In the genomic region with DNA sequence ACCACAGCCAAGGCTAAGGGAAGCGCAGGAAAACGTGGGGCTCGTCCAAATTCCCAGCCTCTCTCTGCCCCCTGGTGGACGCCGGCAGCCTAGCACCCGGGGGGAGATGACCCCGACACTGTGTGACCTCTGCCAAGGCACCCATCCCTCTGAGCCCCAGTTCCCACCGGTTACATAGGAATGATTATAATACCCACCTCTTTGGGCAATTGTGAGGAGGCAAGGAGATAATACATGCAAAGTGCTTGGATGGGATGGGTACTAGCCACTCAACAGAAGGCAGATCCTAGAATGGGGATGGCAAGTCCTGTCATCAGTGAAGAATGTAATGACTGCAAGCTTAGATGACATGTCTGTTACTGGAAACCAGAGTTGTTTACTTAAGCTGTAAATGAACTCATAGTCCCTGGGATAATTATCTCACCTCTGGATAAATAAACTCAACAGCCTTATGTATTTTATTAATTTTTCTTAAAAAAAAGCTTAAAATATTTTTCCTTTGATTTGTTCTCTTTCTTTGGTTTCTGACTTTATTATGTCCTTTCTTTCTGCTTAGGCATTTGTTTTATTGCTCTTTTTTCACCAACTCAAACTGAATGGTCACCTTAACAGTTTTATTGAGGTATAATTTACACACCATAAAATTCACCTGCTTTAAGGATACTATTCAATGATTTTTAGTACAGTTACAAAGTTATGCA, we compare ENCODE assay signal across 8 cellular contexts. TPM values are rescaled to one million over a fixed set of nuclear protein-coding genes. Genes with fewer than 3 reads are reported as not detected.
A peak's percentile ranks its signal among the peaks of the same experiment; 100 is the strongest.
DNase-seq lines count a peak whose midpoint lies in the region; ATAC-seq, FAIRE-seq and TF ChIP-seq lines count a peak whose summit lies in the region.

No MANE protein-coding gene starts in this region.

- TF ChIP-seq CTCF in LNCaP clone FGC (IDR thresholded peaks at IDR 0.05; ENCODE audit: control insufficient read depth, extremely low read depth, insufficient read depth) (peak; percentile 77), left ventricle myocardium inferior (IDR thresholded peaks at IDR 0.05; ENCODE audit: borderline replicate concordance) (peak; percentile 73), sigmoid colon (IDR thresholded peaks at IDR 0.05) (peak; percentile 20 to 72 (median 61))

- no peaks in the 10 kb centered on the region for H3K4me1 ChIP-seq in left ventricle myocardium inferior
- peaks cover 0 to 9% (median 4%) of the 10 kb centered on the region in 4 donors for H3K4me1 ChIP-seq in sigmoid colon

- peak; percentile 47 for DNase-seq in GM04504 (ENCODE audit: low read depth)
- peak; percentile 97 for DNase-seq in H54 (ENCODE audit: insufficient read length, low spot score)
- DNase-seq in LNCaP clone FGC (ENCODE audit: low read depth) = no peak
- peak; percentile 15 to 68 (median 47) for DNase-seq in T-cell
- DNase-seq in activated naive CD8-positive, alpha-beta T cell treated with anti-CD3 and anti-CD28 coated beads, Interleukin-2, amount 50 U/mL, for 24 hours = peak; percentile 83
- DNase-seq in left ventricle myocardium inferior = peak; percentile 64
- DNase-seq in sigmoid colon = peak; percentile 72
- no peak for DNase-seq in NCI-H1436 treated with DMSO at 0.1 percent for 48 hours (lab: John Stamatoyannopoulos, UW)

- FAIRE-seq in H54 (lab: Jason Lieb, UNC) = peak; percentile 27

- peaks cover 2% of the 10 kb centered on the region for H3K36me3 Mint-ChIP-seq in T-cell
- peaks cover 2% of the 10 kb centered on the region for H3K36me3 Mint-ChIP-seq in activated naive CD8-positive, alpha-beta T cell treated with anti-CD3 and anti-CD28 coated beads, Interleukin-2, amount 50 U/mL, for 24 hours (ENCODE audit: low read depth)

- intact Hi-C loops in left ventricle myocardium inferior (cut with micrococcal nuclease) = no loop called here
- intact Hi-C loops in sigmoid colon (cut with DNase I) = no loop called here

- H3K27me3 ChIP-seq in left ventricle myocardium inferior (ENCODE audit: low read depth) (peaks cover 5% of the 10 kb centered on the region), sigmoid colon (no peaks in the 10 kb centered on the region)

- POLR2A ChIA-PET in T-cell (lab: Charles Lee) = interaction anchor here in 1 of 2 donors (0.6 kb wide), 1 partner anchor 194 kb away, joined by 3 read pairs; no protein-coding TSS in a partner anchor

- TF ChIP-seq POLR2A in H54 (IDR thresholded peaks at IDR 0.05; ENCODE audit: low read depth, low read length) = no peak
- no peak for TF ChIP-seq POLR2A in sigmoid colon (IDR thresholded peaks at IDR 0.05)

- 2 to 7% methylated on average over 8 of the region's 8 CpGs for WGBS in sigmoid colon, 2 donors

- no peaks in the 10 kb centered on the region for H3K27me3 Mint-ChIP-seq in T-cell
- no peaks in the 10 kb centered on the region for H3K27me3 Mint-ChIP-seq in activated naive CD8-positive, alpha-beta T cell treated with anti-CD3 and anti-CD28 coated beads, Interleukin-2, amount 50 U/mL, for 24 hours

- no peak for TF ChIP-seq EP300 in sigmoid colon (IDR thresholded peaks at IDR 0.05)

- H3K36me3 ChIP-seq in left ventricle myocardium inferior (no peaks in the 10 kb centered on the region), sigmoid colon (no peaks in the 10 kb centered on the region)

- CTCF ChIA-PET in T-cell (lab: Charles Lee) = interaction anchor here (0.5 to 2.2 kb wide), 4 partner anchors 46 to 467 kb away, joined by 3 to 14 read pairs (median 4); no protein-coding TSS in a partner anchor

- ATAC-seq in T-cell (replicated peaks in 1 of 4) = peak; percentile 67 to 80 (median 69)
- ATAC-seq in activated naive CD8-positive, alpha-beta T cell treated with anti-CD3 and anti-CD28 coated beads, Interleukin-2, amount 50 U/mL, for 24 hours = peak; percentile 67

- peak overlapping the region; percentile 72 to 79 (median 76) for H3K4me3 Mint-ChIP-seq in T-cell
- peak overlapping the region; percentile 50 for H3K4me3 Mint-ChIP-seq in activated naive CD8-positive, alpha-beta T cell treated with anti-CD3 and anti-CD28 coated beads, Interleukin-2, amount 50 U/mL, for 24 hours

- peak overlapping the region; percentile 94 to 95 for H3K27ac Mint-ChIP-seq in T-cell
- peak overlapping the region; percentile 81 for H3K27ac Mint-ChIP-seq in activated naive CD8-positive, alpha-beta T cell treated with anti-CD3 and anti-CD28 coated beads, Interleukin-2, amount 50 U/mL, for 24 hours

- H3K9me3 ChIP-seq in left ventricle myocardium inferior (replicated peaks) = peaks cover 6% of the 10 kb centered on the region
- no peaks in the 10 kb centered on the region for H3K9me3 ChIP-seq in sigmoid colon

- H3K4me3 ChIP-seq in LNCaP clone FGC (ENCODE audit: low read depth, low read length) = no peak overlapping the region
- no peak overlapping the region for H3K4me3 ChIP-seq in left ventricle myocardium inferior
- H3K4me3 ChIP-seq in sigmoid colon = no peak overlapping the region

- peaks cover 0 to under 1% (median 0%) of the 10 kb centered on the region in 3 donors for H3K9me3 Mint-ChIP-seq in T-cell
- H3K9me3 Mint-ChIP-seq in activated naive CD8-positive, alpha-beta T cell treated with anti-CD3 and anti-CD28 coated beads, Interleukin-2, amount 50 U/mL, for 24 hours = no peaks in the 10 kb centered on the region

- H3K27ac ChIP-seq in left ventricle myocardium inferior (replicated peaks) = no peak overlapping the region
- no peak overlapping the region for H3K27ac ChIP-seq in sigmoid colon

- peaks cover 9 to 17% (median 11%) of the 10 kb centered on the region in 3 donors for H3K4me1 Mint-ChIP-seq in T-cell
- H3K4me1 Mint-ChIP-seq in activated naive CD8-positive, alpha-beta T cell treated with anti-CD3 and anti-CD28 coated beads, Interleukin-2, amount 50 U/mL, for 24 hours = peaks cover 9% of the 10 kb centered on the region

RNA-seq across cellular contexts. Expression of gene BMP8B, which starts 11.3 kb away (rescaled TPM):
- 1 to 10 TPM in 1 of 5 donors, under 1 TPM in 4; 0.33 to 1.3 (median 0.76) TPM for total RNA-seq in T-cell
- 0.33 TPM for total RNA-seq in left ventricle myocardium inferior
- 1 to 10 TPM in 1 of 4 donors, under 1 TPM in 3; 0.16 to 2.1 (median 0.68) TPM for total RNA-seq in sigmoid colon
- polyA plus RNA-seq in sigmoid colon = 1 to 10 TPM; 3.0 to 4.6 (median 3.0) TPM

RNA-seq across cellular contexts. Expression of gene OXCT2, which starts 28.8 kb away (rescaled TPM):
- total RNA-seq in T-cell (under 1 TPM; 0.16 to 0.44 (median 0.28) TPM), left ventricle myocardium inferior (0.88 TPM), sigmoid colon (1 to 10 TPM in 1 of 4 donors, under 1 TPM in 3; 0.55 to 2.0 (median 0.85) TPM)
- polyA plus RNA-seq in sigmoid colon = 1 to 10 TPM in 1 of 3 donors, not detected in 2; 1.5 TPM

Comparison
In these comparisons a context has a peak if more than half of its experiments do, and no peak if none do; other contexts are left out.
1. DNase-seq: peak in GM04504 (single experiment), H54 (single experiment), T-cell (34 of 34), activated naive CD8-positive, alpha-beta T cell treated with anti-CD3 and anti-CD28 coated beads, Interleukin-2, amount 50 U/mL, for 24 hours (single experiment), left ventricle myocardium inferior (single experiment) and sigmoid colon (single experiment); none in LNCaP clone FGC (single experiment) and NCI-H1436 treated with DMSO at 0.1 percent for 48 hours (single experiment).
2. Peak in every context shown above with its lines, with median percentiles within 50 percentile points of each other: CTCF ChIP-seq.